ENCODE assay signal across 9 cellular contexts in the genomic region with DNA sequence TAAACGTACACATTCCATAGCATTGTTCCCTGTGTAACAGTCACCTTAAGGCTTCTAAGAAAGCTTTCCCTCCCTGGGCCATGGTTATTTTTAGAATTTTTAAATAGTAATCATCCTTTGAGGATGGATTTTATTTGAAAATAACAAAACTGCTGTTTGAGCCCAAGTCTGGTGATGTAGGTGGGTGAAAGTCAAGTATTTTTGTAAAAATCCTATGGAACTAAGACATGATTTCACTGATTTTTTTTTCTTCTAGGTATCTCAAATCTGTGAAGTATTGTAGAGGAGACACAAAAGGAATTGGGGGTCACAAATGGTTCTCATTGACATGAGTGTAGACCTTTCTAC. TPM values are rescaled to one million over a fixed set of nuclear protein-coding genes. Genes with fewer than 3 reads are reported as not detected.
DNase-seq lines count a peak whose midpoint lies in the region; FAIRE-seq and TF ChIP-seq lines count a peak whose summit lies in the region.
"Had no signal": no experiment of that assay in that cellular context is flagged by ENCODE, and none has a peak within 500 bp of the region (broad histone marks: within the 10 kb centered on the region; RNA-seq: fewer than 3 reads in every experiment).

No MANE protein-coding gene starts in this region.

- no peak for TF ChIP-seq POLR2A in lower leg skin (IDR thresholded peaks at IDR 0.05)

- no peaks in the 10 kb centered on the region for H3K9me3 ChIP-seq in BLaER1 treated with 17β-estradiol and CSF1 and Interleukin-3, amounts not matched to agents 10 nM and 100 nM (replicated peaks in 1 of 11)
- H3K9me3 ChIP-seq in MG63 = no peaks in the 10 kb centered on the region
- no peaks in the 10 kb centered on the region for H3K9me3 ChIP-seq in neural progenitor cell (ENCODE audit: low read depth)

- H3K79me2 ChIP-seq in neural progenitor cell (ENCODE audit: low read depth) = peaks cover 44% of the 10 kb centered on the region

- peak overlapping the region; percentile 37 for H3K27ac Mint-ChIP-seq in neural progenitor cell

- in situ Hi-C loops in KBM-7 (cut with MboI; ENCODE audit: low pct_unique_long_range_greater_than_20kb, low sequenced_read_pairs) = no loop called here

- H3K36me3 Mint-ChIP-seq in neural progenitor cell = peaks cover 13% of the 10 kb centered on the region

- no peaks in the 10 kb centered on the region for H3K9me3 Mint-ChIP-seq in neural progenitor cell

- FAIRE-seq in GM19239 (lab: Jason Lieb, UNC) = no peak
- FAIRE-seq: bronchial epithelial cell had no signal

- peak overlapping the region in 4 of 11 experiments; percentile 19 to 95 (median 86); a peak in 5 of 22 replicates for H3K27ac ChIP-seq in BLaER1 treated with 17β-estradiol and CSF1 and Interleukin-3, amounts not matched to agents 10 nM and 100 nM
- H3K27ac ChIP-seq in dorsolateral prefrontal cortex = peak overlapping the region in 50 of 59 donors; percentile 11 to 98 (median 94)
- H3K27ac ChIP-seq in neural progenitor cell = no peak overlapping the region

- WGBS in lower leg skin, 2 donors = 0 to 3% methylated on average over 1 of the region's 1 CpG

- H4K20me1 ChIP-seq in BLaER1 treated with 17β-estradiol and CSF1 and Interleukin-3, amounts not matched to agents 10 nM and 100 nM = peaks cover 12 to 44% (median 18%) of the 10 kb centered on the region in 11 experiments; a peak in 19 of 22 replicates
- peaks cover 22% of the 10 kb centered on the region for H4K20me1 ChIP-seq in neural progenitor cell (ENCODE audit: low read depth)

- H3K4me2 ChIP-seq in BLaER1 treated with 17β-estradiol and CSF1 and Interleukin-3, amounts not matched to agents 10 nM and 100 nM = peak overlapping the region; percentile 94 to 99 (median 98)
- H3K4me2 ChIP-seq in neural progenitor cell = peak overlapping the region; percentile 89

- TF ChIP-seq CTCF in dorsolateral prefrontal cortex (IDR thresholded peaks at IDR 0.05 in 54 of 56, conservative IDR thresholded peaks at IDR 0.05 in 2 of 56; ENCODE audit: low read depth in 1 of 56, partially characterized antibody in 56 of 56) = peak in 12 of 56 donors; percentile 2 to 49 (median 10)
- TF ChIP-seq CTCF in neural progenitor cell (IDR thresholded peaks at IDR 0.05) = no peak
- TF ChIP-seq CTCF in lower leg skin (IDR thresholded peaks at IDR 0.05) = no peak

- peaks cover 26% of the 10 kb centered on the region for H3K4me1 Mint-ChIP-seq in neural progenitor cell

- DNase-seq in MG63 (no peak), dorsolateral prefrontal cortex (no peak), neural progenitor cell (ENCODE audit: low spot score) (no peak), GM19239 (ENCODE audit: insufficient read length, low spot score) (no peak), DMS 273 (lab: John Stamatoyannopoulos, UW; ENCODE audit: unreplicated experiment) (no peak), lower leg skin (ENCODE audit: low spot score in 2 of 2) (no peak), KBM-7 (no peak)

- H3F3A ChIP-seq in neural progenitor cell (ENCODE audit: low read depth) = peaks cover 9% of the 10 kb centered on the region

- no peak overlapping the region for H2AFZ ChIP-seq in neural progenitor cell (replicated peaks)

- H3K4me1 ChIP-seq in BLaER1 treated with 17β-estradiol and CSF1 and Interleukin-3, amounts not matched to agents 10 nM and 100 nM = peaks cover 65 to 80% (median 75%) of the 10 kb centered on the region in 10 experiments
- H3K4me1 ChIP-seq in neural progenitor cell = peaks cover 6% of the 10 kb centered on the region

- intact Hi-C loops in dorsolateral prefrontal cortex (cut with DNase I) = loop anchor here (1.0 to 5.0 kb wide), 7 partner anchors 47 to 529 kb away; a partner anchor contains a TSS
- intact Hi-C loops in lower leg skin (cut with DNase I; ENCODE audit: low total_unique reads) = loop anchor here (10.0 kb wide), 1 partner anchor 531 kb away; a partner anchor contains a TSS

- peaks cover 36 to 49% (median 44%) of the 10 kb centered on the region in 11 experiments; a peak in 21 of 22 replicates for H3K36me3 ChIP-seq in BLaER1 treated with 17β-estradiol and CSF1 and Interleukin-3, amounts not matched to agents 10 nM and 100 nM
- peaks cover 54% of the 10 kb centered on the region for H3K36me3 ChIP-seq in MG63
- H3K36me3 ChIP-seq in neural progenitor cell = peaks cover 6% of the 10 kb centered on the region

- H3K27me3 Mint-ChIP-seq in neural progenitor cell (ENCODE audit: insufficient read depth, low read depth) = peaks cover 7% of the 10 kb centered on the region

- H3K27me3 ChIP-seq in BLaER1 treated with 17β-estradiol and CSF1 and Interleukin-3, amounts not matched to agents 10 nM and 100 nM = no peaks in the 10 kb centered on the region
- H3K27me3 ChIP-seq in MG63 = no peaks in the 10 kb centered on the region
- H3K27me3 ChIP-seq in dorsolateral prefrontal cortex = no peaks in the 10 kb centered on the region
- H3K27me3 ChIP-seq in neural progenitor cell = no peaks in the 10 kb centered on the region

- H3K4me3 ChIP-seq in BLaER1 treated with 17β-estradiol and CSF1 and Interleukin-3, amounts not matched to agents 10 nM and 100 nM = peak overlapping the region in 9 of 10 experiments; percentile 75 to 97 (median 92); a peak in 10 of 20 replicates
- H3K4me3 ChIP-seq in MG63 (peak overlapping the region; percentile 93), dorsolateral prefrontal cortex (peak overlapping the region; percentile 69 to 100 (median 97)), neural progenitor cell (peak overlapping the region; percentile 67), lower leg skin (ENCODE audit: low read depth, poor library complexity, severe bottlenecking) (no peak overlapping the region)

- H3K9ac ChIP-seq in BLaER1 treated with 17β-estradiol and CSF1 and Interleukin-3, amounts not matched to agents 10 nM and 100 nM = peak overlapping the region in 9 of 11 experiments; percentile 52 to 97 (median 91); a peak in 14 of 22 replicates
- no peak overlapping the region for H3K9ac ChIP-seq in neural progenitor cell

- H3K4me3 Mint-ChIP-seq in neural progenitor cell = peak overlapping the region; percentile 100

RNA-seq across cellular contexts. Expression of a gene that starts 1.4 kb away (rescaled TPM):
- total RNA-seq in MG63 (2014; rRNA removed; shearing (Covaris generic); ENCODE audit: low replicate concordance) = 130 and 156 TPM in 2 replicates
- total RNA-seq in dorsolateral prefrontal cortex (100 to 1,000 TPM; 120 to 322 (median 236) TPM), neural progenitor cell (ENCODE audit: low replicate concordance) (78.9 TPM in 2 replicates), lower leg skin (100 to 1,000 TPM in 3 of 4 donors, 10 to 100 TPM in 1; 94.7 to 175 (median 137) TPM)

RNA-seq across cellular contexts. Expression of a gene that starts 2.8 kb away (rescaled TPM):
- total RNA-seq in MG63 (2014; rRNA removed; shearing (Covaris generic); ENCODE audit: low replicate concordance) = 27.6 and 62.9 TPM in 2 replicates
- total RNA-seq in dorsolateral prefrontal cortex = 10 to 100 TPM; 41.4 to 83.9 (median 63.1) TPM
- 79.0 and 116 TPM in 2 replicates for total RNA-seq in neural progenitor cell (ENCODE audit: low replicate concordance)
- 10 to 100 TPM; 48.4 to 77.4 (median 72.1) TPM for total RNA-seq in lower leg skin

RNA-seq across cellular contexts. Expression of a gene that starts 34.1 kb away (rescaled TPM):
- total RNA-seq in MG63 (2014; rRNA removed; shearing (Covaris generic); ENCODE audit: low replicate concordance) = 24.2 and 31.2 TPM in 2 replicates
- total RNA-seq in dorsolateral prefrontal cortex (10 to 100 TPM in 35 of 120 experiments, 1 to 10 TPM in 85; 1.3 to 25.3 (median 7.9) TPM), neural progenitor cell (ENCODE audit: low replicate concordance) (0.97 and 2.0 TPM in 2 replicates), lower leg skin (10 to 100 TPM in 1 of 4 donors, 1 to 10 TPM in 1, under 1 TPM in 2; 0.34 to 10.3 (median 1.4) TPM)

RNA-seq across cellular contexts. Expression of a gene that starts 48.7 kb away (rescaled TPM):
- total RNA-seq in MG63 (2014; rRNA removed; shearing (Covaris generic); ENCODE audit: low replicate concordance) = 0.62 and 1.6 TPM in 2 replicates
- total RNA-seq in dorsolateral prefrontal cortex (10 to 100 TPM in 23 of 120 experiments, 1 to 10 TPM in 97; 5.6 to 13.7 (median 8.3) TPM), neural progenitor cell (ENCODE audit: low replicate concordance) (5.4 and 7.1 TPM in 2 replicates), lower leg skin (1 to 10 TPM; 1.8 to 5.2 (median 3.6) TPM)
